8 cellular contexts compared by ENCODE assay signal in genomic region chr1:52726265-52727113, GRCh38. TPM values are rescaled to one million over a fixed set of nuclear protein-coding genes. Genes with fewer than 3 reads are reported as not detected.
DNase-seq lines count a peak whose midpoint lies in the region; ATAC-seq and TF ChIP-seq lines count a peak whose summit lies in the region.

Gene ZYG11B (plus strand): TSS chr1:52726453. CDS start chr1:52726654, 201 bp downstream.

- H3K9ac ChIP-seq in SK-N-MC (ENCODE audit: insufficient read length) = peak within 1 kb of the TSS; percentile 84

- WGBS in suprapubic skin = under 1% methylated on average over 46 of the region's 59 CpGs

- peaks cover 39% of the 10 kb centered on the region for H3K4me1 Mint-ChIP-seq in activated naive CD4-positive, alpha-beta T cell treated with anti-CD3 and anti-CD28 coated beads, Interleukin-2, amount 10 ng/mL, durations not matched to agents 7 days and 5 days

- H3K36me3 ChIP-seq in GM06990 (ENCODE audit: control insufficient read depth, insufficient read depth, low read length) = no peaks in the 10 kb centered on the region
- H3K36me3 ChIP-seq in SK-N-MC (ENCODE audit: insufficient read depth, low read length) = no peaks in the 10 kb centered on the region
- H3K36me3 ChIP-seq in suprapubic skin = no peaks in the 10 kb centered on the region

- TF ChIP-seq CTCF in GM06990 (IDR thresholded peaks at IDR 0.05; ENCODE audit: insufficient read depth, low read length, poor library complexity, severe bottlenecking) (no peak), suprapubic skin (IDR thresholded peaks at IDR 0.05) (peak in 1 of 2 donors; percentile 2)

- DNase-seq in GM06990 (ENCODE audit: extremely low read depth, insufficient read length) (peak; percentile 91), NCI-H1048 (lab: John Stamatoyannopoulos, UW) (peak; percentile 86), SK-N-MC (ENCODE audit: low read depth, low spot score) (peak; percentile 26), germinal center (ENCODE audit: low spot score) (peak; percentile 99), occipital lobe (lab: John Stamatoyannopoulos, UW) (peak; percentile 91), suprapubic skin (ENCODE audit: low spot score in 2 of 2) (peak; percentile 92 to 93)
- DNase-seq in activated naive CD4-positive, alpha-beta T cell treated with anti-CD3 and anti-CD28 coated beads, Interleukin-2, amount 10 ng/mL, durations not matched to agents 7 days and 5 days = peak; percentile 92

- H3K27me3 ChIP-seq in GM06990 (replicated peaks; ENCODE audit: control insufficient read depth, insufficient read depth, low read length) = no peaks in the 10 kb centered on the region
- no peaks in the 10 kb centered on the region for H3K27me3 ChIP-seq in suprapubic skin

- H3K4me1 ChIP-seq in suprapubic skin = peaks cover 28% of the 10 kb centered on the region

- H3K4me3 ChIP-seq in GM06990 (replicated peaks; ENCODE audit: low read depth, low read length) (peak within 1 kb of the TSS; percentile 70), SK-N-MC (peak within 1 kb of the TSS; percentile 78), suprapubic skin (peak within 1 kb of the TSS; percentile 77)

- CTCF ChIA-PET in activated naive CD4-positive, alpha-beta T cell treated with anti-CD3 and anti-CD28 coated beads, Interleukin-2, amount 10 ng/mL, durations not matched to agents 7 days and 5 days (lab: Charles Lee) = interaction anchor here (1.3 kb wide), 1 partner anchor 99 kb away, joined by 3 read pairs; no protein-coding TSS in a partner anchor

- peak within 1 kb of the TSS; percentile 81 for H3K27ac Mint-ChIP-seq in activated naive CD4-positive, alpha-beta T cell treated with anti-CD3 and anti-CD28 coated beads, Interleukin-2, amount 10 ng/mL, durations not matched to agents 7 days and 5 days

- H3K9me3 ChIP-seq in SK-N-MC (ENCODE audit: low read depth, low read length) (no peaks in the 10 kb centered on the region), suprapubic skin (no peaks in the 10 kb centered on the region)

- no peak for TF ChIP-seq EP300 in suprapubic skin (IDR thresholded peaks at IDR 0.05)

- no peaks in the 10 kb centered on the region for H3K9me3 Mint-ChIP-seq in activated naive CD4-positive, alpha-beta T cell treated with anti-CD3 and anti-CD28 coated beads, Interleukin-2, amount 10 ng/mL, durations not matched to agents 7 days and 5 days

- ATAC-seq in HG02571 (IDR thresholded peaks at IDR 0.05; ENCODE audit: unreplicated experiment) = peak; percentile 88

- H3K27ac ChIP-seq in SK-N-MC (no peak within 1 kb of the TSS), suprapubic skin (peak within 1 kb of the TSS; percentile 89)

- H3K36me3 Mint-ChIP-seq in activated naive CD4-positive, alpha-beta T cell treated with anti-CD3 and anti-CD28 coated beads, Interleukin-2, amount 10 ng/mL, durations not matched to agents 7 days and 5 days = peaks cover 2% of the 10 kb centered on the region

- peaks cover 16% of the 10 kb centered on the region for H3K27me3 Mint-ChIP-seq in activated naive CD4-positive, alpha-beta T cell treated with anti-CD3 and anti-CD28 coated beads, Interleukin-2, amount 10 ng/mL, durations not matched to agents 7 days and 5 days

- peak in 1 of 2 donors; percentile 40 for TF ChIP-seq POLR2A in suprapubic skin (IDR thresholded peaks at IDR 0.05)

- H3K4me3 Mint-ChIP-seq in activated naive CD4-positive, alpha-beta T cell treated with anti-CD3 and anti-CD28 coated beads, Interleukin-2, amount 10 ng/mL, durations not matched to agents 7 days and 5 days = peak within 1 kb of the TSS; percentile 89

RNA-seq across cellular contexts. Expression of gene ZYG11B, which starts in this region (rescaled TPM):
- total RNA-seq in occipital lobe (162 TPM), suprapubic skin (10 to 100 TPM; 27.5 to 38.5 (median 33.0) TPM)

Comparison
In these comparisons a context has a peak if more than half of its experiments do, and no peak if none do; other contexts are left out.
1. DNase-seq: peak in every context shown above with its lines; median percentile 99 in germinal center; 92 in suprapubic skin; 92 in activated naive CD4-positive, alpha-beta T cell treated with anti-CD3 and anti-CD28 coated beads, Interleukin-2, amount 10 ng/mL, durations not matched to agents 7 days and 5 days; 91 in GM06990; 91 in occipital lobe; 86 in NCI-H1048; 26 in SK-N-MC.